14 cellular contexts compared by ENCODE assay signal in the genomic region with DNA sequence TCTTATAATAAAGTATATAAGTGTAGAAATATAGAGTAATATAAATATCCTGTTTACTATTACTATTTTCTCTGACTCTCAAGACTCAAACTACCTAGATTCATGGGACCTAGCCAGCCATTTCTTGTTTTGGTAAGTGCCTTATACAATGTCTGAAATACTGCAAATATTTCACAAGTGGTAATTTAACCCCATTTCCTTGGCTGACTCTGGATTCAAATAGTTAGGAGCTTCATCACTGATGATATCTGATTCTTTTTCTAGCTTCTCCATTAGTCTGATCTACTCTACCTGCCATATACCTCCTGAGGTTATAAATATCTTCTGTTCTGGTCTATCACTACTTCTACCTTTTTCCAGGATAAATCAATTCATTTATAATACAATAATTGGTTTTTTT.
"Had no signal": no experiment of that assay in that cellular context is flagged by ENCODE, and none has a peak within 500 bp of the region (broad histone marks: within the 10 kb centered on the region; RNA-seq: fewer than 3 reads in every experiment).

No MANE protein-coding gene starts in this region.

- H3K27me3 ChIP-seq: left lung, upper lobe of right lung had no signal

- H3K36me3 ChIP-seq: left lung, thoracic aorta, upper lobe of right lung had no signal

- H3K27ac ChIP-seq: coronary artery, left lung, thoracic aorta, upper lobe of right lung had no signal

- DNase-seq: activated CD4-positive, alpha-beta T cell treated with anti-CD3 and anti-CD28 coated beads, Interleukin-2, amount 50 U/mL, for 4 hours; activated naive CD4-positive, alpha-beta T cell treated with Interleukin-2 at 50 U/mL for 16 hours; activated naive CD8-positive, alpha-beta T cell treated with anti-CD3 and anti-CD28 coated beads, Interleukin-2, amount 50 U/mL, for 24 hours; activated T-cell treated with anti-CD3 and anti-CD28 coated beads for 4 hours; central memory CD4-positive, alpha-beta T cell; effector CD8-positive, alpha-beta T cell; left lung; naive thymus-derived CD8-positive, alpha-beta T cell; T-helper 9 cell; upper lobe of right lung had no signal

- H3K4me3 ChIP-seq: coronary artery, left lung, thoracic aorta, upper lobe of right lung had no signal

- H3K9me3 ChIP-seq: left lung, thoracic aorta, upper lobe of right lung had no signal

- H3K4me1 ChIP-seq: upper lobe of right lung had no signal

- ATAC-seq: activated CD4-positive, CD25-positive, alpha-beta regulatory T cell treated with anti-CD3 and anti-CD28 coated beads, Interleukin-2, amount 50 U/mL, for 24 hours; activated naive CD8-positive, alpha-beta T cell treated with anti-CD3 and anti-CD28 coated beads, Interleukin-2, amount 50 U/mL, for 24 hours; left lung; naive thymus-derived CD8-positive, alpha-beta T cell; stimulated activated effector memory CD8-positive, alpha-beta T cell treated with anti-CD3 and anti-CD28 coated beads, Interleukin-12 subunit alpha, Interleukin-12 subunit beta, amount 100 ng/mL, for 72 hours; upper lobe of right lung had no signal
